ENCODE assay signal across 1 cellular context in genomic region chr1:214281030-214281901, GRCh38.
TF ChIP-seq lines count a peak whose summit lies in the region.

TSS of gene SMYD2 (plus strand) at chr1:214281159. CDS start at chr1:214281255, 96 bp downstream.

TF ChIP-seq in WTC11, 78 proteins besides CTCF, POLR2A, EP300 and RAD21 (continued from another document):
- TF ChIP-seq GTF2I (CRISPR knock-in tag; conservative IDR thresholded peaks at IDR 0.05) (no peak), NR1H2 (CRISPR knock-in tag; IDR thresholded peaks at IDR 0.05) (no peak)
